In the genomic region with DNA sequence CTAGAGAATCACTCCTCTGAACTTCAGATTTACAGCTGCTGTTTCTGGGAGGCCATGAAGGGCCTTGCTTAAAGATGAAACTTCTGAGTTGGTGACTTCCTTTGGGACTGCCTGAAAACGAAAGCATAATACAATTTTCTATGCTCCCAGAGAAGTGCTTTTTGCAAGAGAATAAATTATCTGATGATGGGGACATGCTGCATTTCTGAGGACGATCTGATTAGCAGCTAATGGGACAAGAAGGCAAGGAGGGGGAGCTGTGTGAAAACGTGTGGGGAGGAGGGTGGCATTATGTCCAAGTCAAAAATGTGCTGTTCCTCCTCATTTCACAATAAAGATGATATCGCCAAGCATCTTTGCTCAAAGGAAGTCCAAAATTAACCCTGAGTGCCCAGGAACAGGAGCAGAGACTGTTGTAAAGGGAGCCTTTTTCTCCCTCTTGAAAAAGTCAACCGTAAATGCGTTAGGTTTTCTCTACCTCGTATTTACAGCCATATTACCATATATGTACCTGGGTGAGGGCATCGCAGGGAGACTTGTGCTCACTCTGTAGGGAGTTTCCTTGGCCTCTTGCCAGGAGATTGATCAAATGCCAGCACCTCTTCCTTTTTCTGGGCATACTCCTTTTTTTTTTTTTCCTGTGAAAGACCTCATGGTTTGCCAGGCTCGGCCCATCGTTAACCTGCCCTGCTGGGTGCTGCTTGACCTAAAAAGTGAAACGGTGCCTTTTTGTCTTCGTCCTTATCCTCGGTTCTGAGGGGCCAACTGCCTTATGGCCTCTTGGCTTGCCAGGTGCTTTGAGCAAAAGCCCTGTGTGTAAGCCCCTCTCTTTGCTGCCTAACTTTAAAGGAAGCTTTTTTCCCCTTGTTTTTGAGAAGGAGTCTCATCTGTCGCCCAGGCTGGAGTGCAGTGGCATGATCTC, we compare ENCODE assay signal across 8 cellular contexts. TPM values are rescaled to one million over a fixed set of nuclear protein-coding genes. Genes with fewer than 3 reads are reported as not detected.
A peak's percentile ranks its signal among the peaks of the same experiment; 100 is the strongest.
DNase-seq lines count a peak whose midpoint lies in the region; ATAC-seq, FAIRE-seq and TF ChIP-seq lines count a peak whose summit lies in the region.

No MANE protein-coding gene starts in this region.

- BruUV-seq in GM12878 (replicated peaks; lab: Mats Ljungman, UMichigan): TSS peak; percentile 20

- FAIRE-seq in GM12878 (lab: Jason Lieb, UNC): no peak

- TF ChIP-seq CTCF in GM12864 (IDR thresholded peaks at IDR 0.05; ENCODE audit: low read depth, low read length, missing control alignments) (no peak), OCI-LY3 (IDR thresholded peaks at IDR 0.05; ENCODE audit: low read depth, low read length) (no peak), GM12878 (IDR thresholded peaks at IDR 0.05 in 2 of 3, conservative IDR thresholded peaks at IDR 0.05 in 1 of 3; ENCODE audit: control insufficient read depth in 2 of 3, extremely low read depth in 1 of 3, insufficient read depth in 1 of 3, low read depth in 3 of 3, low read length in 3 of 3) (no peak)

- H3K4me1 ChIP-seq in OCI-LY3 (ENCODE audit: low read length) (peaks cover 44% of the 10 kb centered on the region), GM12878 (ENCODE audit: control insufficient read depth, insufficient read depth, low read length) (peaks cover 54% of the 10 kb centered on the region)

- H3K36me3 ChIP-seq in OCI-LY3 (replicated peaks; ENCODE audit: low read depth, low read length) (no peaks in the 10 kb centered on the region), GM12878 (ENCODE audit: control insufficient read depth in 2 of 2, insufficient read depth in 2 of 2, low read length in 1 of 2) (peaks cover 0 to 3% of the 10 kb centered on the region in 2 experiments; a peak in 3 of 4 replicates)

- WGBS in GM12878 (ENCODE audit: insufficient coverage, insufficient replicate concordance, low lambda C conversion rate, missing lambda C conversion rate): 9% methylated on average over 14 of the region's 14 CpGs

- TF ChIP-seq RAD21 in GM12878 (IDR thresholded peaks at IDR 0.05; ENCODE audit: insufficient read depth, low read depth, low read length): no peak

- in situ Hi-C loops in GM12878 (cut with MboI): loop anchor here (10.0 kb wide), 1 partner anchor 690 kb away; no protein-coding TSS in a partner anchor

- 0 out of 3 replicates have a peak, but pooled peaks have one; percentile 4 for ATAC-seq in GM12878
- no peak for ATAC-seq in GM19035 (IDR thresholded peaks at IDR 0.05; ENCODE audit: unreplicated experiment)
- ATAC-seq in GM18868 (IDR thresholded peaks at IDR 0.05; ENCODE audit: unreplicated experiment): no peak
- ATAC-seq in HG02798 (IDR thresholded peaks at IDR 0.05; ENCODE audit: poor library complexity, unreplicated experiment): no peak

- peak overlapping the region; percentile 43 for H3K4me2 ChIP-seq in OCI-LY3 (ENCODE audit: low read length)
- H3K4me2 ChIP-seq in GM12878 (ENCODE audit: control insufficient read depth, insufficient read depth): peak overlapping the region; percentile 85

- H3K27me3 ChIP-seq in OCI-LY3 (ENCODE audit: low read depth, low read length) (peaks cover 54% of the 10 kb centered on the region), GM12878 (replicated peaks in 1 of 2; ENCODE audit: control insufficient read depth in 2 of 2, insufficient read depth in 2 of 2, low read length in 1 of 2) (no peaks in the 10 kb centered on the region)

- SMC1A ChIA-PET in GM12878 (lab: Charles Lee; ENCODE audit: uncharacterized antibody, unreplicated experiment): interaction anchor here (0.8 to 12.9 kb wide), 10 partner anchors 11 to 424 kb away, joined by 3 to 180 read pairs (median 5); partner anchors contain the start of genes ITPR1 and SUMF1

- RAD21 ChIA-PET in GM12878 (lab: Charles Lee; ENCODE audit: unreplicated experiment): interaction anchor here (0.8 to 9.8 kb wide), 11 partner anchors 10 to 519 kb away, joined by 3 to 128 read pairs (median 5); partner anchors contain the start of gene ITPR1

- DNase-seq in GM12864 (ENCODE audit: low read depth) (no peak), GM12878 (ENCODE audit: low read depth, low spot score) (no peak), mucosa of gallbladder (ENCODE audit: low spot score) (peak; percentile 72), NCI-H146 treated with DMSO at 0.1 percent for 48 hours (lab: John Stamatoyannopoulos, UW; ENCODE audit: unreplicated experiment) (no peak)

- POLR2A ChIA-PET in GM12878 (lab: Charles Lee): interaction anchor here (0.6 to 9.2 kb wide), 4 partner anchors 11 to 504 kb away, joined by 3 to 132 read pairs (median 3); partner anchors contain the start of gene ITPR1

- no peak overlapping the region for H2AFZ ChIP-seq in OCI-LY3 (ENCODE audit: low read depth, low read length)
- H2AFZ ChIP-seq in GM12878 (ENCODE audit: control insufficient read depth, low read depth, low read length): peak overlapping the region; percentile 59

- no peaks in the 10 kb centered on the region for H3K79me2 ChIP-seq in OCI-LY3 (ENCODE audit: low read length)
- H3K79me2 ChIP-seq in GM12878 (ENCODE audit: control insufficient read depth, insufficient read depth, low read length): peaks cover 24% of the 10 kb centered on the region

- no peak for TF ChIP-seq EP300 in GM12878 (IDR thresholded peaks at IDR 0.05; ENCODE audit: borderline replicate concordance in 1 of 2, control insufficient read depth in 1 of 2, low read depth in 2 of 2, low read length in 2 of 2)

- H3K9ac ChIP-seq in OCI-LY3 (ENCODE audit: low read length) (no peak overlapping the region), GM12878 (ENCODE audit: control insufficient read depth, insufficient read depth, low read length) (peak overlapping the region; percentile 44)

- H3K27ac ChIP-seq in OCI-LY3 (ENCODE audit: low read length) (no peak overlapping the region), GM12878 (ENCODE audit: control insufficient read depth, insufficient read depth) (peak overlapping the region; percentile 42)

- intact Hi-C loops in GM12878 (cut with micrococcal nuclease; ENCODE audit: unreplicated experiment): loop anchor here (1.0 to 10.0 kb wide), 4 partner anchors 9 to 480 kb away; no protein-coding TSS in a partner anchor

- no peak for TF ChIP-seq POLR2A in GM12878 (IDR thresholded peaks at IDR 0.05; ENCODE audit: low read depth, low read length)

- CTCF ChIA-PET in GM12878 (lab: Yijun Ruan, JAX): interaction anchor here (0.6 to 5.6 kb wide), 11 partner anchors 10 to 397 kb away, joined by 3 to 52 read pairs (median 3); partner anchors contain the start of gene ITPR1

- H3K4me3 ChIP-seq in GM12864 (ENCODE audit: low read depth, low read length): peak overlapping the region; percentile 39
- peak overlapping the region; percentile 29 for H3K4me3 ChIP-seq in OCI-LY3 (ENCODE audit: low read length)
- H3K4me3 ChIP-seq in GM12878: peak overlapping the region; percentile 52

- peaks cover 20% of the 10 kb centered on the region; the same call in 1 of the 2 replicates for H4K20me1 ChIP-seq in OCI-LY3 (ENCODE audit: insufficient read depth, low read length)
- no peaks in the 10 kb centered on the region for H4K20me1 ChIP-seq in GM12878 (ENCODE audit: control insufficient read depth, insufficient read depth)

- H3K9me3 ChIP-seq in OCI-LY3 (ENCODE audit: insufficient read depth, low read length) (no peaks in the 10 kb centered on the region), GM12878 (replicated peaks; ENCODE audit: control insufficient read depth, insufficient read depth, low read length) (no peaks in the 10 kb centered on the region)

TF ChIP-seq in GM12878, 131 proteins besides CTCF, POLR2A, EP300 and RAD21:
- TF ChIP-seq ZBED1 (IDR thresholded peaks at IDR 0.05; ENCODE audit: borderline replicate concordance): peak; percentile 44; the same call in 1 of the 2 replicates
- no peak for TF ChIP-seq HDAC2 (IDR thresholded peaks at IDR 0.05)
- TF ChIP-seq IKZF2 (IDR thresholded peaks at IDR 0.05): 0 out of 4 replicates have a peak, but pooled peaks of 1 of the 2 experiments have one; percentile 13
TF ChIP-seq in GM12878: peak in this region for 2.

RNA-seq across cellular contexts. Expression of gene ITPR1, which starts 11.5 kb away (rescaled TPM):
- 1,204 and 1,224 TPM in 2 replicates for total RNA-seq in GM12878 (2013; cell fraction: nucleolus; rRNA removed)
- total RNA-seq in GM12878 (2014; rRNA removed) (37.8 and 41.3 TPM in 2 replicates), GM12878 (2014; rRNA removed; fragmentation: Illumina TruSeq; extraction: Trizol) (37.3 and 37.9 TPM in 2 replicates), GM12878 (2021) (42.9 and 46.0 TPM in 2 replicates), mucosa of gallbladder (90.5 TPM)
- polyA plus RNA-seq in GM12878 (2011; ENCODE audit: low read depth): 25.5 TPM
- polyA plus RNA-seq in GM12878 (2011; rRNA removed) (239 and 328 TPM in 2 replicates), GM12878 (2014; fragmentation: Illumina TruSeq; extraction: Trizol) (30.4 and 39.1 TPM in 2 replicates), GM12878 (2014; fragmentation: Nextera tagmentation; extraction: Ambion mirVana) (10 to 100 TPM; 12.2 to 12.6 TPM), GM12878 (2014; rRNA removed) (17.1 and 17.2 TPM in 2 replicates), GM12878 (2016; fragmentation: Nextera tagmentation; extraction: Ambion mirVana) (10 to 100 TPM; 15.8 to 19.5 TPM)
- 102 and 126 TPM in 2 replicates for polyA plus RNA-seq in GM12878 (2011; cell fraction: cytosol; rRNA removed)
- 372 and 416 TPM in 2 replicates for polyA plus RNA-seq in GM12878 (2011; cell fraction: nucleus; rRNA removed)
- polyA plus RNA-seq in GM12878 (2012): 18.1 and 31.8 TPM in 2 replicates
- 557 and 673 TPM in 2 replicates for polyA minus RNA-seq in GM12878 (2011; rRNA and poly(A)+ RNA removed)
- polyA minus RNA-seq in GM12878 (2011; cell fraction: cytosol; rRNA and poly(A)+ RNA removed): 109 and 129 TPM in 2 replicates
- 587 and 802 TPM in 2 replicates for polyA minus RNA-seq in GM12878 (2011; cell fraction: nucleus; rRNA and poly(A)+ RNA removed)

RNA-seq across cellular contexts. Expression of gene SUMF1, which starts 37.5 kb away (rescaled TPM):
- 34.2 and 35.2 TPM in 2 replicates for total RNA-seq in GM12878 (2013; cell fraction: nucleolus; rRNA removed)
- total RNA-seq in GM12878 (2014; rRNA removed) (12.7 and 15.0 TPM in 2 replicates), GM12878 (2014; rRNA removed; fragmentation: Illumina TruSeq; extraction: Trizol) (7.6 and 8.1 TPM in 2 replicates), GM12878 (2021) (9.0 and 9.5 TPM in 2 replicates), mucosa of gallbladder (38.7 TPM)
- 4.4 TPM for polyA plus RNA-seq in GM12878 (2011; ENCODE audit: low read depth)
- polyA plus RNA-seq in GM12878 (2011; rRNA removed) (4.6 TPM in 2 replicates), GM12878 (2014; fragmentation: Illumina TruSeq; extraction: Trizol) (6.0 and 7.4 TPM in 2 replicates), GM12878 (2014; fragmentation: Nextera tagmentation; extraction: Ambion mirVana) (1 to 10 TPM; 3.2 to 3.5 TPM), GM12878 (2014; rRNA removed) (7.1 and 10.8 TPM in 2 replicates), GM12878 (2016; fragmentation: Nextera tagmentation; extraction: Ambion mirVana) (10 to 100 TPM; 13.7 to 14.3 TPM)
- polyA plus RNA-seq in GM12878 (2011; cell fraction: cytosol; rRNA removed): 4.1 and 5.4 TPM in 2 replicates
- polyA plus RNA-seq in GM12878 (2011; cell fraction: nucleus; rRNA removed): 3.3 and 4.2 TPM in 2 replicates
- polyA plus RNA-seq in GM12878 (2012): 5.4 and 6.0 TPM in 2 replicates
- 6.6 and 7.8 TPM in 2 replicates for polyA minus RNA-seq in GM12878 (2011; rRNA and poly(A)+ RNA removed)
- 1.5 and 2.8 TPM in 2 replicates for polyA minus RNA-seq in GM12878 (2011; cell fraction: cytosol; rRNA and poly(A)+ RNA removed)
- polyA minus RNA-seq in GM12878 (2011; cell fraction: nucleus; rRNA and poly(A)+ RNA removed): 9.2 and 18.7 TPM in 2 replicates
